In genomic region chr1:86325264-86325663, GRCh38 we compare ENCODE assay signal across 2 cellular contexts.
TF ChIP-seq lines count a peak whose summit lies in the region.

No MANE protein-coding gene starts in this region.

TF ChIP-seq in SK-N-SH, 30 proteins besides CTCF, POLR2A, EP300 and RAD21 (continued from another document):
- no peak for TF ChIP-seq MEF2A (IDR thresholded peaks at IDR 0.05; ENCODE audit: borderline replicate concordance, low read depth)
- no peak for TF ChIP-seq FOXJ3 (CRISPR knock-in tag; IDR thresholded peaks at IDR 0.05)
- no peak for TF ChIP-seq JUND (IDR thresholded peaks at IDR 0.05)
- TF ChIP-seq RFX5 (IDR thresholded peaks at IDR 0.05; ENCODE audit: low read length) = no peak
- no peak for TF ChIP-seq YY1 (IDR thresholded peaks at IDR 0.05; ENCODE audit: low read depth)

TF ChIP-seq in SK-N-SH treated with all-trans-retinoic acid at 6 μM for 48 hours, 23 proteins besides CTCF, POLR2A, EP300 and RAD21 (continued from another document):
- TF ChIP-seq CSDC2 (CRISPR knock-in tag; IDR thresholded peaks at IDR 0.05) (no peak), BACH2 (CRISPR knock-in tag; IDR thresholded peaks at IDR 0.05; ENCODE audit: borderline replicate concordance) (no peak), POU6F1 (CRISPR knock-in tag; IDR thresholded peaks at IDR 0.05; ENCODE audit: borderline replicate concordance, low read depth) (no peak)
